Comparison of ENCODE assay signal across 8 cellular contexts in genomic region chr11:62805991-62806441, GRCh38. TPM values are rescaled to one million over a fixed set of nuclear protein-coding genes. Genes with fewer than 3 reads are reported as not detected.
DNase-seq lines count a peak whose midpoint lies in the region; ATAC-seq and TF ChIP-seq lines count a peak whose summit lies in the region.

No MANE protein-coding gene starts in this region.

- intact Hi-C loops in PC-3 (cut with micrococcal nuclease), result loop anchor here (1.0 kb wide), 1 partner anchor 56 kb away; no protein-coding TSS in a partner anchor
- intact Hi-C loops in breast epithelium (cut with DNase I; ENCODE audit: low total_unique reads), result no loop called here
- intact Hi-C loops in testis (cut with DNase I; ENCODE audit: low total_unique reads), result no loop called here
- intact Hi-C loops in posterior vena cava (cut with DNase I), result no loop called here

- DNase-seq in GM20000 (ENCODE audit: low spot score), result peak; percentile 28
- DNase-seq in PC-3, result no peak
- DNase-seq in breast epithelium (ENCODE audit: low spot score in 2 of 2), result no peak
- DNase-seq in medulla oblongata (ENCODE audit: extremely low spot score), result peak; percentile 4
- no peak for DNase-seq in testis
- DNase-seq in posterior vena cava (ENCODE audit: low spot score), result no peak
- no peak for DNase-seq in NCI-H526 treated with DMSO at 0.1 percent for 48 hours (lab: John Stamatoyannopoulos, UW)
- DNase-seq in AG20443 (ENCODE audit: low spot score), result no peak

- POLR2A ChIA-PET in PC-3 (lab: Charles Lee; ENCODE audit: unreplicated experiment), result interaction anchor here (0.6 to 1.6 kb wide), 2 partner anchors 35 to 53 kb away, joined by 3 to 8 read pairs; no protein-coding TSS in a partner anchor

- peak; percentile 7 for ATAC-seq in PC-3

- 29 to 36% methylated on average over 11 of the region's 11 CpGs for WGBS in testis, 2 donors

- H3K4me3 ChIP-seq in PC-3 (ENCODE audit: low read length) (peak overlapping the region; percentile 93), breast epithelium (peak overlapping the region; percentile 88 to 98 (median 92)), testis (peak overlapping the region; percentile 75 to 95)

- H2AFZ ChIP-seq in PC-3 (ENCODE audit: low read length), result peak overlapping the region; percentile 75

- H3K4me1 ChIP-seq in PC-3 (ENCODE audit: insufficient read depth, low read length) (peaks cover 17% of the 10 kb centered on the region), breast epithelium (no peaks in the 10 kb centered on the region), testis (peaks cover 10% of the 10 kb centered on the region)

- no peaks in the 10 kb centered on the region for H3K9me3 ChIP-seq in PC-3 (ENCODE audit: low read length)
- no peaks in the 10 kb centered on the region for H3K9me3 ChIP-seq in breast epithelium
- H3K9me3 ChIP-seq in testis, result no peaks in the 10 kb centered on the region

- peaks cover 27% of the 10 kb centered on the region for H3K36me3 ChIP-seq in PC-3 (ENCODE audit: low read depth, low read length)
- no peaks in the 10 kb centered on the region for H3K36me3 ChIP-seq in breast epithelium
- no peaks in the 10 kb centered on the region for H3K36me3 ChIP-seq in testis (ENCODE audit: low read depth, missing control alignments)

- BruUV-seq in PC-3 (replicated peaks; lab: Mats Ljungman, UMichigan), result no TSS peak

- TF ChIP-seq CTCF in GM20000 (IDR thresholded peaks at IDR 0.05; ENCODE audit: extremely low read depth, missing control alignments), result no peak
- no peak for TF ChIP-seq CTCF in PC-3 (conservative IDR thresholded peaks at IDR 0.05; ENCODE audit: low read depth, low read length)
- no peak for TF ChIP-seq CTCF in breast epithelium (IDR thresholded peaks at IDR 0.05)
- no peak for TF ChIP-seq CTCF in testis (IDR thresholded peaks at IDR 0.05)

- H3F3A ChIP-seq in PC-3 (ENCODE audit: low read length, unreplicated experiment), result no peaks in the 10 kb centered on the region

- TF ChIP-seq POLR2A in breast epithelium (IDR thresholded peaks at IDR 0.05), result no peak
- no peak for TF ChIP-seq POLR2A in testis (IDR thresholded peaks at IDR 0.05)

- peaks cover 17% of the 10 kb centered on the region for H4K20me1 ChIP-seq in PC-3 (ENCODE audit: low read length)

- peak overlapping the region; percentile 81 for H3K9ac ChIP-seq in PC-3 (ENCODE audit: low read length)

- peaks cover 29% of the 10 kb centered on the region for H3K79me2 ChIP-seq in PC-3 (ENCODE audit: low read length)

- H3K4me2 ChIP-seq in PC-3 (ENCODE audit: low read length), result peak overlapping the region; percentile 82

- H3K27me3 ChIP-seq in PC-3 (ENCODE audit: low read length) (no peaks in the 10 kb centered on the region), breast epithelium (no peaks in the 10 kb centered on the region), testis (no peaks in the 10 kb centered on the region)

- no peak overlapping the region for H3K27ac ChIP-seq in PC-3 (ENCODE audit: low read length)
- H3K27ac ChIP-seq in breast epithelium, result peak overlapping the region; percentile 95
- peak overlapping the region; percentile 80 to 92 for H3K27ac ChIP-seq in testis

- CTCF ChIA-PET in PC-3 (lab: Charles Lee), result interaction anchor here (1.3 kb wide), 1 partner anchor 18 kb away, joined by 4 read pairs; no protein-coding TSS in a partner anchor

- H3K9me2 ChIP-seq in PC-3 (replicated peaks; ENCODE audit: low read length), result no peaks in the 10 kb centered on the region

RNA-seq across cellular contexts. Expression of gene NXF1, which starts 0.8 kb away (rescaled TPM):
- total RNA-seq in PC-3 (2014; rRNA removed), result 33.1 and 33.2 TPM in 2 replicates
- total RNA-seq in breast epithelium, result 10 to 100 TPM; 74.9 to 89.3 (median 76.4) TPM
- 10 to 100 TPM; 94.6 to 98.7 TPM for total RNA-seq in testis
- 88.3 TPM for polyA plus RNA-seq in testis (ENCODE audit: insufficient read depth, low read depth, low replicate concordance)
- 10 to 100 TPM; 53.0 to 58.1 TPM for total RNA-seq in posterior vena cava

RNA-seq across cellular contexts. Expression of gene TMEM223, which starts 14.2 kb away (rescaled TPM):
- total RNA-seq in PC-3 (2014; rRNA removed), result 37.5 and 49.6 TPM in 2 replicates
- total RNA-seq in breast epithelium, result 10 to 100 TPM; 26.9 to 34.1 (median 29.8) TPM
- 10 to 100 TPM; 24.1 to 25.5 TPM for total RNA-seq in testis
- polyA plus RNA-seq in testis (ENCODE audit: insufficient read depth, low read depth, low replicate concordance), result 11.5 TPM
- 1 to 10 TPM; 8.9 to 10.0 TPM for total RNA-seq in posterior vena cava

RNA-seq across cellular contexts. Expression of gene TMEM179B, which starts 18.8 kb away (rescaled TPM):
- total RNA-seq in PC-3 (2014; rRNA removed), result 80.2 and 86.7 TPM in 2 replicates
- total RNA-seq in breast epithelium, result 10 to 100 TPM; 61.4 to 66.9 (median 64.9) TPM
- total RNA-seq in testis, result 100 to 1,000 TPM; 119 to 124 TPM
- polyA plus RNA-seq in testis (ENCODE audit: insufficient read depth, low read depth, low replicate concordance), result 87.0 TPM
- total RNA-seq in posterior vena cava, result 10 to 100 TPM; 23.7 to 33.0 TPM

RNA-seq across cellular contexts. Expression of gene STX5, which starts 25.8 kb away (rescaled TPM):
- total RNA-seq in PC-3 (2014; rRNA removed), result 41.4 and 48.2 TPM in 2 replicates
- 10 to 100 TPM; 30.8 to 42.3 (median 34.2) TPM for total RNA-seq in breast epithelium
- total RNA-seq in testis, result 10 to 100 TPM; 42.2 to 49.1 TPM
- polyA plus RNA-seq in testis (ENCODE audit: insufficient read depth, low read depth, low replicate concordance), result 55.0 TPM
- 10 to 100 TPM; 32.8 to 34.0 TPM for total RNA-seq in posterior vena cava

RNA-seq across cellular contexts. Expression of gene TEX54, which starts 26.6 kb away (rescaled TPM):
- total RNA-seq in PC-3 (2014; rRNA removed) (not detected in 2 replicates), breast epithelium (1 to 10 TPM in 1 of 3 donors, not detected in 2; 1.6 TPM), testis (10 to 100 TPM; 18.4 to 38.1 TPM), posterior vena cava (not detected)
- polyA plus RNA-seq in testis (ENCODE audit: insufficient read depth, low read depth, low replicate concordance), result 40.7 TPM

Comparison
In these comparisons a context has a peak if more than half of its experiments do, and no peak if none do; other contexts are left out.
1. DNase-seq: peak in GM20000 (single experiment) and medulla oblongata (single experiment); none in PC-3 (single experiment), breast epithelium (0 of 2), testis (single experiment), posterior vena cava (single experiment), NCI-H526 treated with DMSO at 0.1 percent for 48 hours (single experiment) and AG20443 (single experiment).
2. Peak in every context shown above with its lines, with median percentiles within 50 percentile points of each other: H3K4me3 ChIP-seq.